Comparison of ENCODE assay signal across 1 cellular context in the genomic region with DNA sequence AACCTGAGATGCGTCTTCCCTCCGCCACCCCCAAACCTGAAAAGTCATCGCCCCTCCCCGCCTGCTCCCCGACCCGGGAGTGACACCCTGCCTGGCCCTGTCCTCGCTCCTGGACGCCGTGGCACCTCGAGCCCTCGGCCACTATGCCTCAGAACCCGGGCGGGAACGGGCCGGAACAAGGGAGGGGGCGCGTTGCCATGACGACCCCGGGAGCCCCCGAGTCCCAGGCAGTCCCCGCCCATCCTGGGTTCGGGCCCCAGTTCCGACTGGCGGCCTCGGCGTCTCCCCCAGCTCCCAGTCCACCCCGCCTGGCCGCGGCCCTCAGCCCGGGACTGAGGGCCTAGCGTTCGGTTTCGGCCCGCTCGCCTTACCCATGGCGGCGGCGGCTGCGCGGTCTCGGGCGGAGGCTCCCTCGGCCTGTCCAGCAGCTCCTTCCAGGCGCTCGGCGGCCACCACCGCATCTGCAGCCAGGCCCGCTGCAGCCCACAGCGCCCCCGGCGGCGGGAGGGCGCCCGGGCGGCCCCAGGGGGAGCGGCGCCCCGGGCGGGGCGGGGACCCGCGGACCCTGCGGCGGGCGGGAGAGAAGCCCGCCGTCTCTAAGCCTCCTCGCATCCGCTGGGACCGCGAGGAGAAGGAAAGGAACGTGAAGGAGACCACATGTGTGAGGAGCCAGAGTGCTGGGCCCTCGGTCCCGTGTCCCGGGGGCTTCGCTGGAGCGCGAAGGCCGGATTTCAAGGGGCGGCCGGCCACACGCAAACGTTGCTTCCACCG.
TF ChIP-seq lines count a peak whose summit lies in the region.

A gene with protein sequence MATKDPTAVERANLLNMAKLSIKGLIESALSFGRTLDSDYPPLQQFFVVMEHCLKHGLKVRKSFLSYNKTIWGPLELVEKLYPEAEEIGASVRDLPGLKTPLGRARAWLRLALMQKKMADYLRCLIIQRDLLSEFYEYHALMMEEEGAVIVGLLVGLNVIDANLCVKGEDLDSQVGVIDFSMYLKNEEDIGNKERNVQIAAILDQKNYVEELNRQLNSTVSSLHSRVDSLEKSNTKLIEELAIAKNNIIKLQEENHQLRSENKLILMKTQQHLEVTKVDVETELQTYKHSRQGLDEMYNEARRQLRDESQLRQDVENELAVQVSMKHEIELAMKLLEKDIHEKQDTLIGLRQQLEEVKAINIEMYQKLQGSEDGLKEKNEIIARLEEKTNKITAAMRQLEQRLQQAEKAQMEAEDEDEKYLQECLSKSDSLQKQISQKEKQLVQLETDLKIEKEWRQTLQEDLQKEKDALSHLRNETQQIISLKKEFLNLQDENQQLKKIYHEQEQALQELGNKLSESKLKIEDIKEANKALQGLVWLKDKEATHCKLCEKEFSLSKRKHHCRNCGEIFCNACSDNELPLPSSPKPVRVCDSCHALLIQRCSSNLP (minus strand): TSS at position 463 of the 771 bp plus-strand sequence. CDS start 88 bp downstream, at position 375.

TF ChIP-seq in HepG2, 621 proteins besides CTCF, POLR2A, EP300 and RAD21 (continued from another document and continues in another):
- peak; percentile 88 for TF ChIP-seq ARID4A (CRISPR knock-in tag; IDR thresholded peaks at IDR 0.05; ENCODE audit: borderline replicate concordance)
- no peak for TF ChIP-seq MTA3 (CRISPR knock-in tag; IDR thresholded peaks at IDR 0.05)
- TF ChIP-seq, protein P1, sequence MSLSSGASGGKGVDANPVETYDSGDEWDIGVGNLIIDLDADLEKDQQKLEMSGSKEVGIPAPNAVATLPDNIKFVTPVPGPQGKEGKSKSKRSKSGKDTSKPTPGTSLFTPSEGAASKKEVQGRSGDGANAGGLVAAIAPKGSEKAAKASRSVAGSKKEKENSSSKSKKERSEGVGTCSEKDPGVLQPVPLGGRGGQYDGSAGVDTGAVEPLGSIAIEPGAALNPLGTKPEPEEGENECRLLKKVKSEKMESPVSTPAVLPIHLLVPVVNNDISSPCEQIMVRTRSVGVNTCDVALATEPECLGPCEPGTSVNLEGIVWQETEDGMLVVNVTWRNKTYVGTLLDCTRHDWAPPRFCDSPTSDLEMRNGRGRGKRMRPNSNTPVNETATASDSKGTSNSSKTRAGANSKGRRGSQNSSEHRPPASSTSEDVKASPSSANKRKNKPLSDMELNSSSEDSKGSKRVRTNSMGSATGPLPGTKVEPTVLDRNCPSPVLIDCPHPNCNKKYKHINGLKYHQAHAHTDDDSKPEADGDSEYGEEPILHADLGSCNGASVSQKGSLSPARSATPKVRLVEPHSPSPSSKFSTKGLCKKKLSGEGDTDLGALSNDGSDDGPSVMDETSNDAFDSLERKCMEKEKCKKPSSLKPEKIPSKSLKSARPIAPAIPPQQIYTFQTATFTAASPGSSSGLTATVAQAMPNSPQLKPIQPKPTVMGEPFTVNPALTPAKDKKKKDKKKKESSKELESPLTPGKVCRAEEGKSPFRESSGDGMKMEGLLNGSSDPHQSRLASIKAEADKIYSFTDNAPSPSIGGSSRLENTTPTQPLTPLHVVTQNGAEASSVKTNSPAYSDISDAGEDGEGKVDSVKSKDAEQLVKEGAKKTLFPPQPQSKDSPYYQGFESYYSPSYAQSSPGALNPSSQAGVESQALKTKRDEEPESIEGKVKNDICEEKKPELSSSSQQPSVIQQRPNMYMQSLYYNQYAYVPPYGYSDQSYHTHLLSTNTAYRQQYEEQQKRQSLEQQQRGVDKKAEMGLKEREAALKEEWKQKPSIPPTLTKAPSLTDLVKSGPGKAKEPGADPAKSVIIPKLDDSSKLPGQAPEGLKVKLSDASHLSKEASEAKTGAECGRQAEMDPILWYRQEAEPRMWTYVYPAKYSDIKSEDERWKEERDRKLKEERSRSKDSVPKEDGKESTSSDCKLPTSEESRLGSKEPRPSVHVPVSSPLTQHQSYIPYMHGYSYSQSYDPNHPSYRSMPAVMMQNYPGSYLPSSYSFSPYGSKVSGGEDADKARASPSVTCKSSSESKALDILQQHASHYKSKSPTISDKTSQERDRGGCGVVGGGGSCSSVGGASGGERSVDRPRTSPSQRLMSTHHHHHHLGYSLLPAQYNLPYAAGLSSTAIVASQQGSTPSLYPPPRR (CRISPR knock-in tag; IDR thresholded peaks at IDR 0.05; ENCODE audit: borderline replicate concordance), result peak; percentile 49; the same call in 1 of the 2 replicates
- no peak for TF ChIP-seq PAWR (CRISPR knock-in tag; IDR thresholded peaks at IDR 0.05; ENCODE audit: borderline replicate concordance)
- TF ChIP-seq HDAC1 (CRISPR knock-in tag; IDR thresholded peaks at IDR 0.05), result peak; percentile 90
- no peak for TF ChIP-seq MATR3 (CRISPR knock-in tag; IDR thresholded peaks at IDR 0.05)
- no peak for TF ChIP-seq IRF2 (CRISPR knock-in tag; IDR thresholded peaks at IDR 0.05)
- TF ChIP-seq ZNF782 (CRISPR knock-in tag; IDR thresholded peaks at IDR 0.05; ENCODE audit: borderline replicate concordance), result no peak
- TF ChIP-seq, protein P2, sequence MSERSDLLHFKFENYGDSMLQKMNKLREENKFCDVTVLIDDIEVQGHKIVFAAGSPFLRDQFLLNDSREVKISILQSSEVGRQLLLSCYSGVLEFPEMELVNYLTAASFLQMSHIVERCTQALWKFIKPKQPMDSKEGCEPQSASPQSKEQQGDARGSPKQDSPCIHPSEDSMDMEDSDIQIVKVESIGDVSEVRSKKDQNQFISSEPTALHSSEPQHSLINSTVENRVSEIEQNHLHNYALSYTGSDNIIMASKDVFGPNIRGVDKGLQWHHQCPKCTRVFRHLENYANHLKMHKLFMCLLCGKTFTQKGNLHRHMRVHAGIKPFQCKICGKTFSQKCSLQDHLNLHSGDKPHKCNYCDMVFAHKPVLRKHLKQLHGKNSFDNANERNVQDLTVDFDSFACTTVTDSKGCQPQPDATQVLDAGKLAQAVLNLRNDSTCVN (CRISPR knock-in tag; IDR thresholded peaks at IDR 0.05; ENCODE audit: borderline replicate concordance), result no peak
- no peak for TF ChIP-seq HNF4G (IDR thresholded peaks at IDR 0.05; ENCODE audit: borderline replicate concordance, low read depth, low read length)
- TF ChIP-seq HNF4G (CRISPR knock-in tag; IDR thresholded peaks at IDR 0.05; ENCODE audit: borderline replicate concordance, low read depth), result no peak
- peak; percentile 21; the same call in 1 of the 2 replicates for TF ChIP-seq ZBTB7A (CRISPR knock-in tag; IDR thresholded peaks at IDR 0.05)
- TF ChIP-seq, protein P3, sequence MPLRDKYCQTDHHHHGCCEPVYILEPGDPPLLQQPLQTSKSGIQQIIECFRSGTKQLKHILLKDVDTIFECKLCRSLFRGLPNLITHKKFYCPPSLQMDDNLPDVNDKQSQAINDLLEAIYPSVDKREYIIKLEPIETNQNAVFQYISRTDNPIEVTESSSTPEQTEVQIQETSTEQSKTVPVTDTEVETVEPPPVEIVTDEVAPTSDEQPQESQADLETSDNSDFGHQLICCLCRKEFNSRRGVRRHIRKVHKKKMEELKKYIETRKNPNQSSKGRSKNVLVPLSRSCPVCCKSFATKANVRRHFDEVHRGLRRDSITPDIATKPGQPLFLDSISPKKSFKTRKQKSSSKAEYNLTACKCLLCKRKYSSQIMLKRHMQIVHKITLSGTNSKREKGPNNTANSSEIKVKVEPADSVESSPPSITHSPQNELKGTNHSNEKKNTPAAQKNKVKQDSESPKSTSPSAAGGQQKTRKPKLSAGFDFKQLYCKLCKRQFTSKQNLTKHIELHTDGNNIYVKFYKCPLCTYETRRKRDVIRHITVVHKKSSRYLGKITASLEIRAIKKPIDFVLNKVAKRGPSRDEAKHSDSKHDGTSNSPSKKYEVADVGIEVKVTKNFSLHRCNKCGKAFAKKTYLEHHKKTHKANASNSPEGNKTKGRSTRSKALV (CRISPR knock-in tag; IDR thresholded peaks at IDR 0.05), result no peak
- TF ChIP-seq, protein P4, sequence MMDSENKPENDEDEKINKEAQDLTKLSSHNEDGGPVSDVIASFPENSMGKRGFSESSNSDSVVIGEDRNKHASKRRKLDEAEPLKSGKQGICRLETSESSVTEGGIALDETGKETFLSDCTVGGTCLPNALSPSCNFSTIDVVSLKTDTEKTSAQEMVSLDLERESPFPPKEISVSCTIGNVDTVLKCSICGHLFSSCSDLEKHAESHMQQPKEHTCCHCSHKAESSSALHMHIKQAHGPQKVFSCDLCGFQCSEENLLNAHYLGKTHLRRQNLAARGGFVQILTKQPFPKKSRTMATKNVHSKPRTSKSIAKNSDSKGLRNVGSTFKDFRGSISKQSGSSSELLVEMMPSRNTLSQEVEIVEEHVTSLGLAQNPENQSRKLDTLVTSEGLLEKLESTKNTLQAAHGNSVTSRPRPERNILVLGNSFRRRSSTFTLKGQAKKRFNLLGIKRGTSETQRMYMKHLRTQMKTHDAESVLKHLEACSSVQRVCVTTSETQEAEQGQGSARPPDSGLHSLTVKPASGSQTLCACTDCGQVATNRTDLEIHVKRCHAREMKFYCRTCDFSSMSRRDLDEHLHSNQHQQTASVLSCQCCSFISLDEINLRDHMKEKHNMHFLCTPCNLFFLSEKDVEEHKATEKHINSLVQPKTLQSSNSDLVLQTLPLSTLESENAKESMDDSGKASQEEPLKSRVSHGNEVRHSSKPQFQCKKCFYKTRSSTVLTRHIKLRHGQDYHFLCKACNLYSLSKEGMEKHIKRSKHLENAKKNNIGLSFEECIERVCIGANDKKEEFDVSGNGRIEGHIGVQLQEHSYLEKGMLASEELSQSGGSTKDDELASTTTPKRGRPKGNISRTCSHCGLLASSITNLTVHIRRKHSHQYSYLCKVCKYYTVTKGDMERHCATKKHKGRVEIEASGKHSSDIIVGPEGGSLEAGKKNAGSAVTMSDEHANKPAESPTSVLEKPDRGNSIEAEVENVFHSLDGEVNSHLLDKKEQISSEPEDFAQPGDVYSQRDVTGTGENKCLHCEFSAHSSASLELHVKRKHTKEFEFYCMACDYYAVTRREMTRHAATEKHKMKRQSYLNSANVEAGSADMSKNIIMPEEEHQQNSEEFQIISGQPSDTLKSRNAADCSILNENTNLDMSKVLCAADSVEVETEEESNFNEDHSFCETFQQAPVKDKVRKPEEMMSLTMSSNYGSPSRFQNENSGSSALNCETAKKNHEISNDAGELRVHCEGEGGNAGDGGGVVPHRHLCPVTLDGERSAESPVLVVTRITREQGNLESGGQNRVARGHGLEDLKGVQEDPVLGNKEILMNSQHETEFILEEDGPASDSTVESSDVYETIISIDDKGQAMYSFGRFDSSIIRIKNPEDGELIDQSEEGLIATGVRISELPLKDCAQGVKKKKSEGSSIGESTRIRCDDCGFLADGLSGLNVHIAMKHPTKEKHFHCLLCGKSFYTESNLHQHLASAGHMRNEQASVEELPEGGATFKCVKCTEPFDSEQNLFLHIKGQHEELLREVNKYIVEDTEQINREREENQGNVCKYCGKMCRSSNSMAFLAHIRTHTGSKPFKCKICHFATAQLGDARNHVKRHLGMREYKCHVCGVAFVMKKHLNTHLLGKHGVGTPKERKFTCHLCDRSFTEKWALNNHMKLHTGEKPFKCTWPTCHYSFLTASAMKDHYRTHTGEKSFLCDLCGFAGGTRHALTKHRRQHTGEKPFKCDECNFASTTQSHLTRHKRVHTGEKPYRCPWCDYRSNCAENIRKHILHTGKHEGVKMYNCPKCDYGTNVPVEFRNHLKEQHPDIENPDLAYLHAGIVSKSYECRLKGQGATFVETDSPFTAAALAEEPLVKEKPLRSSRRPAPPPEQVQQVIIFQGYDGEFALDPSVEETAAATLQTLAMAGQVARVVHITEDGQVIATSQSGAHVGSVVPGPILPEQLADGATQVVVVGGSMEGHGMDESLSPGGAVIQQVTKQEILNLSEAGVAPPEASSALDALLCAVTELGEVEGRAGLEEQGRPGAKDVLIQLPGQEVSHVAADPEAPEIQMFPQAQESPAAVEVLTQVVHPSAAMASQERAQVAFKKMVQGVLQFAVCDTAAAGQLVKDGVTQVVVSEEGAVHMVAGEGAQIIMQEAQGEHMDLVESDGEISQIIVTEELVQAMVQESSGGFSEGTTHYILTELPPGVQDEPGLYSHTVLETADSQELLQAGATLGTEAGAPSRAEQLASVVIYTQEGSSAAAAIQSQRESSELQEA (CRISPR knock-in tag; IDR thresholded peaks at IDR 0.05; ENCODE audit: not compliant biosample characterization), result no peak
- no peak for TF ChIP-seq NFKBIZ (CRISPR knock-in tag; IDR thresholded peaks at IDR 0.05)
- TF ChIP-seq TBX2 (CRISPR knock-in tag; IDR thresholded peaks at IDR 0.05; ENCODE audit: borderline replicate concordance), result peak; percentile 63; the same call in 1 of the 2 replicates
- no peak for TF ChIP-seq ZNF232 (CRISPR knock-in tag; IDR thresholded peaks at IDR 0.05; ENCODE audit: borderline replicate concordance)
